ENCODE assay signal across 8 cellular contexts in genomic region chr1:39395357-39395831, GRCh38.
A peak's percentile ranks its signal among the peaks of the same experiment; 100 is the strongest.
DNase-seq lines count a peak whose midpoint lies in the region; ATAC-seq and TF ChIP-seq lines count a peak whose summit lies in the region.

No MANE protein-coding gene starts in this region.

- peak overlapping the region; percentile 66 for H3K27ac Mint-ChIP-seq in CD8-positive, alpha-beta T cell

- H3K27me3 Mint-ChIP-seq in CD8-positive, alpha-beta T cell (ENCODE audit: low read depth) = no peaks in the 10 kb centered on the region

- H3K9me3 ChIP-seq in CD8-positive, alpha-beta T cell (ENCODE audit: low read length) = no peaks in the 10 kb centered on the region
- H3K9me3 ChIP-seq in muscle layer of colon (ENCODE audit: low read length) = no peaks in the 10 kb centered on the region

- no peaks in the 10 kb centered on the region for H3K27me3 ChIP-seq in CD8-positive, alpha-beta T cell (ENCODE audit: insufficient read depth, low read length)
- no peaks in the 10 kb centered on the region for H3K27me3 ChIP-seq in muscle layer of colon (ENCODE audit: control insufficient read depth in 1 of 2, insufficient read depth in 2 of 2, low read length in 2 of 2)

- no peaks in the 10 kb centered on the region for H3K9me3 Mint-ChIP-seq in CD8-positive, alpha-beta T cell

- intact Hi-C loops in CD8-positive, alpha-beta T cell (cut with DNase I, micrococcal nuclease) = loop anchor here (2.0 kb wide), 1 partner anchor 15 kb away; no protein-coding TSS in a partner anchor

- H3K27ac ChIP-seq in CD8-positive, alpha-beta T cell (ENCODE audit: low read depth, low read length) = no peak overlapping the region
- peak overlapping the region; percentile 61 for H3K27ac ChIP-seq in muscle layer of colon (ENCODE audit: low read depth, low read length)

- no peak overlapping the region for H3K4me3 ChIP-seq in CD8-positive, alpha-beta T cell (ENCODE audit: low read depth, low read length)
- H3K4me3 ChIP-seq in muscle layer of colon (ENCODE audit: low read depth in 1 of 2, low read length in 2 of 2) = peak overlapping the region in 1 of 2 donors; percentile 32

- ATAC-seq in CD8-positive, alpha-beta T cell = no peak
- ATAC-seq in GM21825 (IDR thresholded peaks at IDR 0.05; ENCODE audit: unreplicated experiment) = no peak
- no peak for ATAC-seq in HG02840 (IDR thresholded peaks at IDR 0.05; ENCODE audit: low FRiP score, unreplicated experiment)
- no peak for ATAC-seq in HG03439 (IDR thresholded peaks at IDR 0.05; ENCODE audit: unreplicated experiment)

- H3K36me3 ChIP-seq in CD8-positive, alpha-beta T cell (ENCODE audit: insufficient read depth, low read length) = peaks cover under 1% of the 10 kb centered on the region
- peaks cover 2% of the 10 kb centered on the region for H3K36me3 ChIP-seq in muscle layer of colon (ENCODE audit: insufficient read depth, low read length)

- no peak overlapping the region for H3K4me3 Mint-ChIP-seq in CD8-positive, alpha-beta T cell

- H3K36me3 Mint-ChIP-seq in CD8-positive, alpha-beta T cell = peaks cover 40% of the 10 kb centered on the region

- H3K4me1 ChIP-seq in CD8-positive, alpha-beta T cell (ENCODE audit: insufficient read depth, low read length) = peaks cover 28% of the 10 kb centered on the region
- H3K4me1 ChIP-seq in muscle layer of colon (ENCODE audit: insufficient read depth, low read length) = peaks cover 75% of the 10 kb centered on the region

- CTCF ChIA-PET in CD8-positive, alpha-beta T cell (lab: Charles Lee) = interaction anchor here (3.8 kb wide), 1 partner anchor 16 kb away, joined by 21 read pairs; no protein-coding TSS in a partner anchor

- H3K4me1 Mint-ChIP-seq in CD8-positive, alpha-beta T cell (ENCODE audit: low read depth) = peaks cover 73% of the 10 kb centered on the region

- no peak for DNase-seq in CD8-positive, alpha-beta T cell
- DNase-seq in NCI-H2196 (lab: John Stamatoyannopoulos, UW; ENCODE audit: unreplicated experiment) = peak; percentile 68
- DNase-seq in dermis blood vessel endothelial cell = peak; percentile 82
- DNase-seq in stimulated activated CD4-positive, alpha-beta T cell treated with anti-CD3 and anti-CD28 coated beads, Interleukin-2, amount 100 ng/mL, for 48 hours = no peak

- POLR2A ChIA-PET in CD8-positive, alpha-beta T cell (lab: Charles Lee) = interaction anchor here (0.7 kb wide), 1 partner anchor 9 kb away, joined by 3 read pairs; no protein-coding TSS in a partner anchor

- no peak overlapping the region for H3K9ac ChIP-seq in muscle layer of colon (ENCODE audit: low read length)

- no peak for TF ChIP-seq CTCF in CD8-positive, alpha-beta T cell (IDR thresholded peaks at IDR 0.05)

Comparison
In these comparisons a context has a peak if more than half of its experiments do, and no peak if none do; other contexts are left out.
1. DNase-seq: peak in NCI-H2196 (single experiment) and dermis blood vessel endothelial cell (single experiment); none in CD8-positive, alpha-beta T cell (0 of 7) and stimulated activated CD4-positive, alpha-beta T cell treated with anti-CD3 and anti-CD28 coated beads, Interleukin-2, amount 100 ng/mL, for 48 hours (0 of 2).